In genomic region chr1:9784508-9785133, GRCh38 we compare ENCODE assay signal across 8 cellular contexts. TPM values are rescaled to one million over a fixed set of nuclear protein-coding genes. Genes with fewer than 3 reads are reported as not detected.
DNase-seq lines count a peak whose midpoint lies in the region; ATAC-seq, FAIRE-seq and TF ChIP-seq lines count a peak whose summit lies in the region.

No MANE protein-coding gene starts in this region.

- peak; percentile 65 for DNase-seq in A673 (ENCODE audit: low spot score)
- peak; percentile 9 for DNase-seq in NCI-H446 treated with DMSO at 0.1 percent for 48 hours (lab: John Stamatoyannopoulos, UW)
- peak; percentile 62 to 68 for DNase-seq in activated CD4-positive, alpha-beta T cell treated with anti-CD3 and anti-CD28 coated beads, Interleukin-2, amount 50 U/mL, for 4 hours
- DNase-seq in H1 (ENCODE audit: low read depth in 1 of 2, low spot score in 2 of 2) = no peak
- DNase-seq in ovary = peak in 2 of 5 donors; percentile 21 to 33
- DNase-seq in NCI-H2107 (lab: John Stamatoyannopoulos, UW) = no peak

- H3K56ac ChIP-seq in H1 (replicated peaks; ENCODE audit: insufficient read length, low read depth, low read length) = no peak overlapping the region

- H3K4ac ChIP-seq in H1 (replicated peaks; ENCODE audit: insufficient read length, low read depth, low read length) = no peak overlapping the region

- no peak overlapping the region for H2BK12ac ChIP-seq in H1 (ENCODE audit: low read depth, low read length)

- no peak overlapping the region for H3K23ac ChIP-seq in H1 (ENCODE audit: insufficient read length)

- no peak for ATAC-seq in GM21825 (IDR thresholded peaks at IDR 0.05; ENCODE audit: unreplicated experiment)

- peaks cover 6% of the 10 kb centered on the region; the same call in 1 of the 2 replicates for H3K79me1 ChIP-seq in H1 (ENCODE audit: low read depth, low read length)

- no peak overlapping the region for H2BK20ac ChIP-seq in H1 (ENCODE audit: low read length)

- peaks cover 7 to 12% of the 10 kb centered on the region in 2 experiments for H4K20me1 ChIP-seq in H1 (replicated peaks in 1 of 2; ENCODE audit: control insufficient read depth in 1 of 2, insufficient read depth in 2 of 2, low read length in 2 of 2)

- H3K36me3 ChIP-seq in A673 (ENCODE audit: insufficient read depth, low read length, poor library complexity, severe bottlenecking) (no peaks in the 10 kb centered on the region), H1 (ENCODE audit: control insufficient read depth in 2 of 4, insufficient read depth in 4 of 4, low read length in 3 of 4) (no peaks in the 10 kb centered on the region), ovary (no peaks in the 10 kb centered on the region)

- no peak overlapping the region for H4K8ac ChIP-seq in H1 (ENCODE audit: extremely low read depth, insufficient read depth, low read length)

- H2AK5ac ChIP-seq in H1 (ENCODE audit: low read depth, low read length) = no peak overlapping the region

- POLR2A ChIA-PET in A673 (lab: Charles Lee; ENCODE audit: low non-redundant PET) = no interaction called here
- POLR2A ChIA-PET in H1 (lab: Charles Lee; ENCODE audit: partially characterized antibody) = interaction anchor here (0.7 to 1.4 kb wide), 4 partner anchors 8 to 84 kb away, joined by 3 to 4 read pairs (median 3); no protein-coding TSS in a partner anchor

- no peak overlapping the region for H4K5ac ChIP-seq in H1 (ENCODE audit: insufficient read length, low read depth, low read length)

- peaks cover 0 to 67% of the 10 kb centered on the region in 2 experiments; a peak in 3 of 4 replicates for H3K79me2 ChIP-seq in H1 (ENCODE audit: control insufficient read depth in 1 of 2, insufficient read depth in 2 of 2, low read length in 2 of 2)

- no peak overlapping the region for H3K4me2 ChIP-seq in H1 (ENCODE audit: insufficient read depth in 1 of 2, low read depth in 2 of 2, low read length in 2 of 2)

- H3K18ac ChIP-seq in H1 (ENCODE audit: extremely low read depth, low read length) = no peak overlapping the region

- no TSS peak for BruUV-seq in A673 (replicated peaks; lab: Mats Ljungman, UMichigan)

- no peak overlapping the region for H2BK5ac ChIP-seq in H1 (ENCODE audit: low read depth, low read length)

- no peak overlapping the region for H3K14ac ChIP-seq in H1 (ENCODE audit: insufficient read length)

- CTCF ChIA-PET in A673 (lab: Charles Lee) (interaction anchor here (0.6 to 1.1 kb wide), 5 partner anchors 28 to 83 kb away, joined by 3 to 5 read pairs (median 4); no protein-coding TSS in a partner anchor), H1 (lab: Charles Lee; ENCODE audit: partially characterized antibody) (interaction anchor here (0.5 to 11.2 kb wide), 54 partner anchors 8 to 1499 kb away, joined by 3 to 312 read pairs (median 4); partner anchors contain the start of genes CLSTN1, LZIC and NMNAT1)

- no peak overlapping the region for H3K9ac ChIP-seq in H1 (replicated peaks in 1 of 4; ENCODE audit: extremely low read depth in 1 of 4, low read depth in 3 of 4, low read length in 3 of 4)

- no peak overlapping the region for H2BK15ac ChIP-seq in H1 (ENCODE audit: low read length)

- TF ChIP-seq EP300 in H1 (IDR thresholded peaks at IDR 0.05; ENCODE audit: borderline replicate concordance in 1 of 2, low read depth in 2 of 2, low read length in 2 of 2) (no peak), ovary (IDR thresholded peaks at IDR 0.05) (no peak)

- H3K9me3 ChIP-seq in A673 (ENCODE audit: low read depth, low read length, poor library complexity, severe bottlenecking) (no peaks in the 10 kb centered on the region), H1 (ENCODE audit: insufficient read depth in 2 of 2, low read depth in 1 of 2, low read length in 1 of 2) (no peaks in the 10 kb centered on the region), ovary (no peaks in the 10 kb centered on the region)

- no peak overlapping the region for H2AFZ ChIP-seq in H1 (ENCODE audit: low read length)

- no peaks in the 10 kb centered on the region for H3K27me3 ChIP-seq in A673 (replicated peaks; ENCODE audit: insufficient read depth, low read depth, low read length, poor library complexity)
- no peaks in the 10 kb centered on the region for H3K27me3 ChIP-seq in H1 (replicated peaks in 1 of 4; ENCODE audit: control insufficient read depth in 3 of 4, extremely low read depth in 1 of 4, insufficient read depth in 3 of 4, low read length in 3 of 4)
- H3K27me3 ChIP-seq in ovary = no peaks in the 10 kb centered on the region

- no peak overlapping the region for H2BK120ac ChIP-seq in H1 (replicated peaks; ENCODE audit: low read depth, low read length)

- H4K91ac ChIP-seq in H1 (replicated peaks; ENCODE audit: insufficient read length, low read length) = no peak overlapping the region

- peak; percentile 69 for FAIRE-seq in H1 (lab: Jason Lieb, UNC)

- no peaks in the 10 kb centered on the region for H3K23me2 ChIP-seq in H1 (ENCODE audit: low read depth, low read length)

- TF ChIP-seq CTCF in A673 (conservative IDR thresholded peaks at IDR 0.05; ENCODE audit: low read depth, low read length) (peak; percentile 71), GM12874 (IDR thresholded peaks at IDR 0.05; ENCODE audit: insufficient read depth, low read depth, low read length) (peak; percentile 76), H1 (IDR thresholded peaks at IDR 0.05; ENCODE audit: control extremely low read depth in 1 of 3, insufficient read depth in 1 of 3, low read depth in 1 of 3, low read length in 3 of 3) (peak in 2 of 3 experiments; percentile 76 to 79; a peak in 3 of 4 replicates), ovary (IDR thresholded peaks at IDR 0.05) (peak in 2 of 3 donors; percentile 39 to 40)

- intact Hi-C loops in A673 (cut with micrococcal nuclease; ENCODE audit: unreplicated experiment) = loop anchor here (1.0 kb wide), 2 partner anchors 77 to 83 kb away; no protein-coding TSS in a partner anchor
- intact Hi-C loops in ovary (cut with DNase I) = loop anchor here in 3 of 4 donors (2.0 to 10.0 kb wide), 3 partner anchors 78 to 82 kb away; no protein-coding TSS in a partner anchor

- TF ChIP-seq POLR2A in H1 (IDR thresholded peaks at IDR 0.05; ENCODE audit: control extremely low read depth in 1 of 2, low read depth in 2 of 2, low read length in 2 of 2) = no peak
- no peak for TF ChIP-seq POLR2A in ovary (IDR thresholded peaks at IDR 0.05)

- 47% methylated on average over 3 of the region's 3 CpGs; no CpG with 5 or more reads in 1 of the 2 experiments for WGBS in H1 (ENCODE audit: extremely low coverage in 1 of 2, insufficient coverage in 1 of 2, insufficient read length in 1 of 2, insufficient replicate concordance in 2 of 2, low coverage in 1 of 2, low lambda C conversion rate in 2 of 2, missing lambda C conversion rate in 1 of 2), 2 experiments
- WGBS in ovary, 3 donors = 89 to 93% (median 90%) methylated on average over 3 of the region's 3 CpGs

- no peak overlapping the region for H3K27ac ChIP-seq in A673 (ENCODE audit: low read depth, low read length, poor library complexity, severe bottlenecking)
- no peak overlapping the region for H3K27ac ChIP-seq in H1 (ENCODE audit: low read depth, low read length)
- no peak overlapping the region for H3K27ac ChIP-seq in ovary

- H3K4me3 ChIP-seq in A673 (ENCODE audit: low read depth, low read length, poor library complexity, severe bottlenecking) (no peak overlapping the region), H1 (ENCODE audit: extremely low read depth in 1 of 4, insufficient read depth in 2 of 4, low read depth in 3 of 4, low read length in 4 of 4) (no peak overlapping the region), ovary (no peak overlapping the region)

- peak; percentile 86 to 89 for TF ChIP-seq RAD21 in H1 (IDR thresholded peaks at IDR 0.05 in 1 of 2, conservative IDR thresholded peaks at IDR 0.05 in 1 of 2; ENCODE audit: low read depth in 2 of 2, low read length in 2 of 2)

- peaks cover 8% of the 10 kb centered on the region for H3K4me1 ChIP-seq in A673 (ENCODE audit: insufficient read depth, low read length, poor library complexity, severe bottlenecking)
- H3K4me1 ChIP-seq in H1 (replicated peaks in 1 of 4; ENCODE audit: control insufficient read depth in 3 of 4, insufficient read depth in 4 of 4, low read length in 3 of 4) = peaks cover 0 to 5% (median 1%) of the 10 kb centered on the region in 4 experiments; a peak in 3 of 7 replicates
- H3K4me1 ChIP-seq in ovary (ENCODE audit: insufficient read depth) = no peaks in the 10 kb centered on the region

TF ChIP-seq in H1, 55 proteins besides CTCF, POLR2A, EP300 and RAD21:
- no peak for TF ChIP-seq USF2 (IDR thresholded peaks at IDR 0.05; ENCODE audit: low read length)
TF ChIP-seq in H1: peak in this region for 0.

RNA-seq across cellular contexts. Expression of gene CLSTN1, which starts 39.1 kb away (rescaled TPM):
- 77.4 and 85.3 TPM in 2 replicates for total RNA-seq in A673 (2021)
- 97.4 and 99.0 TPM in 2 replicates for total RNA-seq in H1 (2021; fragmentation: NEBNext Ultra II Directional; extraction: Animal tissue kit (Norgen Biotek cat#: 25700))
- polyA plus RNA-seq in H1 (2011; rRNA removed) = 34.2 and 55.4 TPM in 2 replicates
- polyA plus RNA-seq in H1 (2011; cell fraction: cytosol; rRNA removed) = 38.7 TPM
- polyA plus RNA-seq in H1 (2011; cell fraction: nucleus; rRNA removed) = 87.5 TPM
- polyA plus RNA-seq in H1 (2012, experiment 1 of 2) = 78.7 to 109 TPM (median 97.3 TPM) in 4 replicates
- polyA plus RNA-seq in H1 (2012, experiment 2 of 2) = 84.4 TPM
- polyA plus RNA-seq in H1 (2013, experiment 1 of 2) = 126 TPM
- 110 TPM for polyA plus RNA-seq in H1 (2013, experiment 2 of 2)
- 42.8 and 45.5 TPM in 2 replicates for polyA minus RNA-seq in H1 (2011; rRNA and poly(A)+ RNA removed)
- 54.3 TPM for polyA minus RNA-seq in H1 (2011; cell fraction: cytosol; rRNA and poly(A)+ RNA removed)
- 31.1 TPM for polyA minus RNA-seq in H1 (2011; cell fraction: nucleus; rRNA and poly(A)+ RNA removed)
- total RNA-seq in ovary = 100 to 1,000 TPM in 5 of 7 donors, 10 to 100 TPM in 2; 70.5 to 145 (median 119) TPM
- polyA plus RNA-seq in ovary = 100 to 1,000 TPM in 1 of 2 donors, 10 to 100 TPM in 1; 84.3 to 110 TPM

Comparison
In these comparisons a context has a peak if more than half of its experiments do, and no peak if none do; other contexts are left out.
1. DNase-seq: peak in A673 (single experiment), NCI-H446 treated with DMSO at 0.1 percent for 48 hours (single experiment) and activated CD4-positive, alpha-beta T cell treated with anti-CD3 and anti-CD28 coated beads, Interleukin-2, amount 50 U/mL, for 4 hours (2 of 2); none in H1 (0 of 2) and NCI-H2107 (single experiment).
2. Peak in every context shown above with its lines, with median percentiles within 50 percentile points of each other: CTCF ChIP-seq.